13 cellular contexts compared by ENCODE assay signal in genomic region chr17:61209524-61209923, GRCh38.
DNase-seq lines count a peak whose midpoint lies in the region; ATAC-seq and TF ChIP-seq lines count a peak whose summit lies in the region.
"Had no signal": no experiment of that assay in that cellular context is flagged by ENCODE, and none has a peak within 500 bp of the region (broad histone marks: within the 10 kb centered on the region; RNA-seq: fewer than 3 reads in every experiment).

No MANE protein-coding gene starts in this region.

- H3K9me3 Mint-ChIP-seq in endodermal cell: no peaks in the 10 kb centered on the region
- H3K9me3 Mint-ChIP-seq: central memory CD8-positive, alpha-beta T cell had no signal

- H3K27me3 Mint-ChIP-seq in endodermal cell (ENCODE audit: insufficient read depth): peaks cover 37% of the 10 kb centered on the region
- H3K27me3 Mint-ChIP-seq: central memory CD8-positive, alpha-beta T cell had no signal

- H2BK12ac ChIP-seq in mesenchymal stem cell (ENCODE audit: low read length in 2 of 2): peak overlapping the region; percentile 87 to 88

- H4K8ac ChIP-seq in mesenchymal stem cell (ENCODE audit: low read length): peak overlapping the region; percentile 90

- H4K91ac ChIP-seq in mesenchymal stem cell (ENCODE audit: low read length): peak overlapping the region; percentile 95

- H2AK5ac ChIP-seq in mesenchymal stem cell (ENCODE audit: low read length, severe bottlenecking): no peak overlapping the region

- WGBS in endodermal cell (ENCODE audit: insufficient coverage in 1 of 2, insufficient read length in 1 of 2), 2 experiments: 60 to 76% methylated on average over 3 to 6 of the region's 6 CpGs
- 50% methylated on average over 6 of the region's 6 CpGs for WGBS in mesenchymal stem cell
- 25 to 34% methylated on average over 6 of the region's 6 CpGs for WGBS in testis, 2 donors

- peak overlapping the region; percentile 58 for H3K27ac ChIP-seq in endodermal cell (ENCODE audit: low read depth, low read length)
- no peak overlapping the region for H3K27ac ChIP-seq in mesenchymal stem cell (ENCODE audit: low read length, poor library complexity, severe bottlenecking)
- peak overlapping the region; percentile 62 to 77 for H3K27ac ChIP-seq in testis
- H3K27ac ChIP-seq: 22Rv1 had no signal

- H3K14ac ChIP-seq in mesenchymal stem cell (ENCODE audit: low read length in 2 of 2): no peak overlapping the region

- H3K4me1 Mint-ChIP-seq in endodermal cell: peaks cover 20% of the 10 kb centered on the region
- H3K4me1 Mint-ChIP-seq: central memory CD8-positive, alpha-beta T cell had no signal

- peaks cover 2% of the 10 kb centered on the region for H3K4me1 ChIP-seq in endodermal cell (ENCODE audit: control insufficient read depth, insufficient read depth, low read length)
- no peaks in the 10 kb centered on the region for H3K4me1 ChIP-seq in mesenchymal stem cell (ENCODE audit: control insufficient read depth, insufficient read depth, low read depth, low read length)
- peaks cover 40% of the 10 kb centered on the region for H3K4me1 ChIP-seq in testis

- no peak overlapping the region for H2BK15ac ChIP-seq in mesenchymal stem cell (ENCODE audit: low read depth, poor library complexity, severe bottlenecking)

- peak overlapping the region; percentile 22 for H2BK120ac ChIP-seq in mesenchymal stem cell (ENCODE audit: low read depth, low read length)

- ATAC-seq in HG02610 (IDR thresholded peaks at IDR 0.05; ENCODE audit: unreplicated experiment) (no peak), GM21423 (IDR thresholded peaks at IDR 0.05; ENCODE audit: unreplicated experiment) (no peak)
- ATAC-seq: left colon had no signal

- H3K4me3 Mint-ChIP-seq in endodermal cell: no peak overlapping the region
- H3K4me3 Mint-ChIP-seq: central memory CD8-positive, alpha-beta T cell had no signal

- no peaks in the 10 kb centered on the region for H3K36me3 ChIP-seq in endodermal cell (ENCODE audit: control insufficient read depth, insufficient read depth, low read length)
- no peaks in the 10 kb centered on the region for H3K36me3 ChIP-seq in mesenchymal stem cell (ENCODE audit: control insufficient read depth in 1 of 2, insufficient read depth in 2 of 2, low read depth in 1 of 2, low read length in 2 of 2)
- no peaks in the 10 kb centered on the region for H3K36me3 ChIP-seq in testis (ENCODE audit: low read depth, missing control alignments)
- H3K36me3 ChIP-seq in H7 (replicated peaks; ENCODE audit: control insufficient read depth, insufficient read depth, low read length): no peaks in the 10 kb centered on the region

- H3K9me3 ChIP-seq in endodermal cell (ENCODE audit: control insufficient read depth, low read length) (no peaks in the 10 kb centered on the region), mesenchymal stem cell (ENCODE audit: control insufficient read depth, low read length) (no peaks in the 10 kb centered on the region), testis (no peaks in the 10 kb centered on the region)

- H3K4me2 ChIP-seq in mesenchymal stem cell (ENCODE audit: low read length, poor library complexity, severe bottlenecking): no peak overlapping the region

- H3K23ac ChIP-seq in mesenchymal stem cell (ENCODE audit: low read length in 2 of 2): no peak overlapping the region

- H3K27me3 ChIP-seq in endodermal cell (ENCODE audit: control insufficient read depth, insufficient read depth, low read length, poor library complexity, severe bottlenecking) (peaks cover 41% of the 10 kb centered on the region), mesenchymal stem cell (ENCODE audit: control insufficient read depth in 1 of 2, insufficient read depth in 1 of 2, low read length in 2 of 2) (no peaks in the 10 kb centered on the region), testis (no peaks in the 10 kb centered on the region), H7 (ENCODE audit: control insufficient read depth, insufficient read depth, low read length) (no peaks in the 10 kb centered on the region)

- TF ChIP-seq POLR2A in testis (IDR thresholded peaks at IDR 0.05): no peak

- peak overlapping the region; percentile 72 to 83 for H3K18ac ChIP-seq in mesenchymal stem cell (ENCODE audit: low read depth in 1 of 2, low read length in 2 of 2)

- TF ChIP-seq CTCF in endodermal cell (conservative IDR thresholded peaks at IDR 0.05) (no peak), testis (IDR thresholded peaks at IDR 0.05) (no peak)

- H3K79me1 ChIP-seq in mesenchymal stem cell (replicated peaks; ENCODE audit: low read length, poor library complexity, severe bottlenecking): no peaks in the 10 kb centered on the region

- no peaks in the 10 kb centered on the region for H3K36me3 Mint-ChIP-seq in endodermal cell (ENCODE audit: low read depth)

- H3K4ac ChIP-seq in mesenchymal stem cell (ENCODE audit: low read depth in 1 of 2, low read length in 2 of 2): peak overlapping the region; percentile 6 to 10

- DNase-seq in DMS 273 (lab: John Stamatoyannopoulos, UW; ENCODE audit: unreplicated experiment) (peak; percentile 21), DMS 273 treated with DMSO at 0.1 percent for 48 hours (lab: John Stamatoyannopoulos, UW) (no peak), endodermal cell (no peak), mesenchymal stem cell (no peak), testis (peak; percentile 39), H7 (no peak)
- DNase-seq: activated CD4-positive, alpha-beta T cell treated with anti-CD3 and anti-CD28 coated beads for 1 hour; COR-L47; left colon had no signal

- intact Hi-C loops in testis (cut with DNase I; ENCODE audit: low total_unique reads): no loop called here

- H3K4me3 ChIP-seq in endodermal cell (ENCODE audit: low read length) (no peak overlapping the region), mesenchymal stem cell (ENCODE audit: insufficient read depth in 1 of 2, low read depth in 1 of 2, low read length in 2 of 2) (peak overlapping the region in 1 of 2 experiments; percentile 72), testis (no peak overlapping the region), H7 (ENCODE audit: insufficient read depth, low read depth, low read length) (no peak overlapping the region)

- no peak overlapping the region for H3K9ac ChIP-seq in endodermal cell (ENCODE audit: extremely low read depth, low read length, poor library complexity, severe bottlenecking)
- H3K9ac ChIP-seq in mesenchymal stem cell (ENCODE audit: low read length): peak overlapping the region; percentile 84

- no peak overlapping the region for H2AFZ ChIP-seq in mesenchymal stem cell (ENCODE audit: low read depth, low read length)

- no peak overlapping the region for H2BK5ac ChIP-seq in mesenchymal stem cell (ENCODE audit: low read depth, low read length, poor library complexity, severe bottlenecking)

- no peak overlapping the region for H3K27ac Mint-ChIP-seq in endodermal cell

Comparison
In these comparisons a context has a peak if more than half of its experiments do, and no peak if none do; other contexts are left out.
1. DNase-seq: peak in DMS 273 (single experiment) and testis (single experiment); none in DMS 273 treated with DMSO at 0.1 percent for 48 hours (single experiment), endodermal cell (single experiment), mesenchymal stem cell (single experiment) and H7 (single experiment).